Comparison of ENCODE assay signal across 2 cellular contexts in the genomic region with DNA sequence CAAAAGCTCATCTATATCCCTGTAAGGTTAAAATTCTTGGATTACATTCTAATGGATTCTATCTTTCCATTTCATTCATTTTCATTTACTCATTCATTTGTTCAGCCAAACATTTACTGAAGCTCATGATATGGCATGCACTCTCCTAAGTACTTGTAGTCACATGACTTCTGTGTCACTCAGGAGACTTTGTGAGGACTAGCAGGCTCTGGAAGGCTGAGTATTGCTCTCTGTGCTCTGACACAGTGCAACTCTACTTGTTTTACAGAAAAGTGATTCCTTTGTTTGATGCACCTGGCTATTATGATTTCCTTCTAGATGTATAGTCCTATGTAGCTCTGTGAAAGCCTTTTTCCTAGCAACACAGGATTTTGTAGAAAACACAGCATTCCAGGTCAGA.
TF ChIP-seq lines count a peak whose summit lies in the region.

No MANE protein-coding gene starts in this region.

TF ChIP-seq in IMR-90, 13 proteins besides CTCF, POLR2A, EP300 and RAD21:
- TF ChIP-seq RCOR1 (IDR thresholded peaks at IDR 0.05; ENCODE audit: insufficient replicate concordance, low read length) (no peak), RFX5 (IDR thresholded peaks at IDR 0.05; ENCODE audit: low read depth, low read length) (no peak), USF2 (IDR thresholded peaks at IDR 0.05; ENCODE audit: low read depth, low read length) (0 out of 2 replicates have a peak, but pooled peaks have one; percentile 14)

TF ChIP-seq in H1, 55 proteins besides CTCF, POLR2A, EP300 and RAD21:
- TF ChIP-seq SIRT6 (IDR thresholded peaks at IDR 0.05; ENCODE audit: low read length) = no peak
- no peak for TF ChIP-seq KDM1A (IDR thresholded peaks at IDR 0.05; ENCODE audit: borderline replicate concordance, low read length)
- no peak for TF ChIP-seq GABPA (IDR thresholded peaks at IDR 0.05; ENCODE audit: borderline replicate concordance, insufficient read depth, low read length)
- no peak for TF ChIP-seq SUZ12 (IDR thresholded peaks at IDR 0.05; ENCODE audit: low read length)
- no peak for TF ChIP-seq BCL11A (IDR thresholded peaks at IDR 0.05; ENCODE audit: low read depth in 2 of 2, low read length in 2 of 2)
- TF ChIP-seq SIX5 (IDR thresholded peaks at IDR 0.05; ENCODE audit: low read depth, low read length) = no peak
- TF ChIP-seq FOSL1 (IDR thresholded peaks at IDR 0.05; ENCODE audit: insufficient read depth, low read depth, low read length) = no peak
- TF ChIP-seq PHF8 (conservative IDR thresholded peaks at IDR 0.05; ENCODE audit: low read depth, low read length) = no peak
TF ChIP-seq in H1: peak in this region for 0.
